Comparison of ENCODE assay signal across 8 cellular contexts in genomic region chr17:64129765-64130558, GRCh38. TPM values are rescaled to one million over a fixed set of nuclear protein-coding genes. Genes with fewer than 3 reads are reported as not detected.
DNase-seq lines count a peak whose midpoint lies in the region; ATAC-seq and TF ChIP-seq lines count a peak whose summit lies in the region.

ERN1 (minus strand) TSS chr17:64130144; CDS start chr17:64130029, 115 bp downstream.

- no peaks in the 10 kb centered on the region for H3K36me3 ChIP-seq in parathyroid adenoma (ENCODE audit: control insufficient read depth, insufficient read depth, low read length)
- no peaks in the 10 kb centered on the region for H3K36me3 ChIP-seq in thyroid gland

- TF ChIP-seq POLR2A in thyroid gland (IDR thresholded peaks at IDR 0.05): peak; percentile 85 to 99

- H3K79me2 ChIP-seq in parathyroid adenoma: peaks cover 6% of the 10 kb centered on the region

- TF ChIP-seq CTCF in GM12864 (IDR thresholded peaks at IDR 0.05; ENCODE audit: low read depth, low read length, missing control alignments): no peak
- no peak for TF ChIP-seq CTCF in parathyroid adenoma (IDR thresholded peaks at IDR 0.05)
- no peak for TF ChIP-seq CTCF in thyroid gland (IDR thresholded peaks at IDR 0.05)

- ATAC-seq in HG02610 (IDR thresholded peaks at IDR 0.05; ENCODE audit: unreplicated experiment): peak; percentile 78
- peak; percentile 98 for ATAC-seq in Right ventricle myocardium inferior

- H3K27me3 ChIP-seq in parathyroid adenoma (ENCODE audit: control insufficient read depth, insufficient read depth, low read length) (no peaks in the 10 kb centered on the region), thyroid gland (no peaks in the 10 kb centered on the region)

- H2AFZ ChIP-seq in parathyroid adenoma: peak within 1 kb of the TSS; percentile 98

- H3K4me2 ChIP-seq in parathyroid adenoma (ENCODE audit: low read length): peak within 1 kb of the TSS; percentile 79

- H3K4me3 ChIP-seq in GM12864 (ENCODE audit: low read depth, low read length) (peak within 1 kb of the TSS; percentile 81), parathyroid adenoma (ENCODE audit: low read depth, low read length) (peak within 1 kb of the TSS; percentile 51), thyroid gland (replicated peaks in 1 of 3) (peak within 1 kb of the TSS; percentile 63 to 93 (median 77))

- DNase-seq in GM12864 (ENCODE audit: low read depth) (peak; percentile 60), NCI-H1105 treated with DMSO at 0.1 percent for 48 hours (lab: John Stamatoyannopoulos, UW) (peak; percentile 77), SW480 (ENCODE audit: low spot score) (peak; percentile 91), Right ventricle myocardium inferior (ENCODE audit: missing footprints) (peak; percentile 98), thyroid gland (peak; percentile 93)
- DNase-seq in activated naive CD8-positive, alpha-beta T cell treated with anti-CD3 and anti-CD28 coated beads, Interleukin-2, amount 50 U/mL, for 16 hours (ENCODE audit: low read depth, low spot score): peak; percentile 66

- H3K27ac ChIP-seq in parathyroid adenoma (peak within 1 kb of the TSS; percentile 64), thyroid gland (peak within 1 kb of the TSS; percentile 88 to 98 (median 90))

- 0 to 2% methylated on average over 13 to 34 of the region's 98 CpGs for WGBS in thyroid gland, 2 donors

- intact Hi-C loops in Right ventricle myocardium inferior (cut with DNase I) (loop anchor here (2.0 to 5.0 kb wide), 3 partner anchors 15 to 218 kb away; partner anchors contain the start of gene CSHL1), thyroid gland (cut with DNase I) (loop anchor here (2.0 to 10.0 kb wide), 3 partner anchors 67 to 218 kb away; partner anchors contain the start of genes CSHL1 and ICAM2)

- H3K4me1 ChIP-seq in parathyroid adenoma (peaks cover 9% of the 10 kb centered on the region), thyroid gland (peaks cover 8 to 23% of the 10 kb centered on the region in 2 donors)

- peak within 1 kb of the TSS; percentile 38 for H3K9ac ChIP-seq in parathyroid adenoma

- H3K9me3 ChIP-seq in parathyroid adenoma (ENCODE audit: control insufficient read depth, low read length): no peaks in the 10 kb centered on the region
- H3K9me3 ChIP-seq in thyroid gland: no peaks in the 10 kb centered on the region

RNA-seq across cellular contexts. Expression of gene ERN1, which starts in this region (rescaled TPM):
- total RNA-seq in Right ventricle myocardium inferior (7.1 TPM), thyroid gland (10 to 100 TPM in 3 of 4 donors, 1 to 10 TPM in 1; 9.5 to 20.2 (median 12.8) TPM)

Comparison
In these comparisons a context has a peak if more than half of its experiments do, and no peak if none do; other contexts are left out.
1. Peak in every context shown above with its lines: DNase-seq, ATAC-seq, H3K4me3 ChIP-seq and H3K27ac ChIP-seq.